30 cellular contexts compared by ENCODE assay signal in the genomic region with DNA sequence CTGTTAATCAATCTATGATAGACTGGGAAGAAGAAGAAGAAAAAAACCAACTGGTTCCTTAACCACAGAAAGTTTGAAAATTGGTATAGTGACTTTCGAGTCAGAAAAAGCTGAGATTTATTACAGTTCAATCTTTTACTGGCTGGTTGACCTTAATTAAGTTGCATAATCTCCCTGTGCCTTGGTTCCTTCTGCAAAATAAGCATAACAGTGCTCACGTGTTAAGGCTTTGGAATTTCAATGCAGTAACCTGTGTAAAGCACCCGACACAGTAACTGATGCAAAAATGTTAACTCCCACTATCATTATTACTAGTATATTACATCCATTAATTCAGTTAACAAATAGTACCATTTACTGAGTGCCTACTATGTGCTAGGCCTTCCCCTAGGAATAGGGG. TPM values are rescaled to one million over a fixed set of nuclear protein-coding genes. Genes with fewer than 3 reads are reported as not detected.
"Had no signal": no experiment of that assay in that cellular context is flagged by ENCODE, and none has a peak within 500 bp of the region (broad histone marks: within the 10 kb centered on the region; RNA-seq: fewer than 3 reads in every experiment).

No MANE protein-coding gene starts in this region.

- H3K27ac ChIP-seq: left ventricle myocardium inferior, neural progenitor cell, neutrophil, parathyroid adenoma, psoas muscle, skin epidermis, stomach, testis, transverse colon, upper lobe of left lung, vagina had no signal

- H3K27me3 ChIP-seq: neural progenitor cell, neutrophil, testis, thyroid gland, transverse colon, upper lobe of left lung, vagina had no signal

- H3K4me2 ChIP-seq: neural progenitor cell had no signal

- H3K9me3 Mint-ChIP-seq: immature natural killer cell; mesothelial cell of epicardium; naive B cell; natural killer cell; nephron progenitor cell; stimulated activated naive B cell treated with anti-CD40 and anti-IgM and Interleukin-4, amounts not matched to agents 10 μg/mL and 1 μg/mL and 100 μg/mL, for 72 hours had no signal

- H3K4me1 ChIP-seq: parathyroid adenoma, psoas muscle, testis, upper lobe of left lung, vagina had no signal

- H3K36me3 Mint-ChIP-seq: immature natural killer cell; mesothelial cell of epicardium; naive B cell; natural killer cell; neural progenitor cell; stimulated activated naive B cell treated with anti-CD40 and anti-IgM and Interleukin-4, amounts not matched to agents 10 μg/mL and 1 μg/mL and 100 μg/mL, for 72 hours had no signal

- H3K4me1 Mint-ChIP-seq: immature natural killer cell; mesothelial cell of epicardium; naive B cell; nephron progenitor cell; stimulated activated naive B cell treated with anti-CD40 and anti-IgM and Interleukin-4, amounts not matched to agents 10 μg/mL and 1 μg/mL and 100 μg/mL, for 72 hours had no signal

- H3K4me3 Mint-ChIP-seq: immature natural killer cell; mesothelial cell of epicardium; naive B cell; natural killer cell; nephron progenitor cell; neural progenitor cell; stimulated activated naive B cell treated with anti-CD40 and anti-IgM and Interleukin-4, amounts not matched to agents 10 μg/mL and 1 μg/mL and 100 μg/mL, for 72 hours had no signal

- H3K36me3 ChIP-seq: left ventricle myocardium inferior, neural progenitor cell, neutrophil, stomach, thyroid gland, transverse colon, upper lobe of left lung, vagina had no signal

- ATAC-seq: natural killer cell; psoas muscle; right cardiac atrium; sciatic nerve; stimulated activated naive B cell treated with anti-CD40 and anti-IgM and Interleukin-4, amounts not matched to agents 10 μg/mL and 1 μg/mL and 100 μg/mL, for 72 hours; stimulated activated naive CD8-positive, alpha-beta T cell treated with anti-CD3 and anti-CD28 coated beads, Interleukin-15, Interleukin-2, amounts not matched to agents 100 U/mL and 50 U/mL, for 24 hours had no signal

- H2AFZ ChIP-seq: neural progenitor cell, parathyroid adenoma had no signal

- DNase-seq: hippocampal formation; immature natural killer cell; kidney; left ventricle myocardium inferior; mesendoderm; naive B cell; natural killer cell; nephron progenitor cell; occipital lobe; psoas muscle; right cardiac atrium; stimulated activated CD4-positive, alpha-beta T cell treated with anti-CD3 and anti-CD28 coated beads, Interleukin-12 subunit alpha, Interleukin-12 subunit beta, amount 100 ng/mL, for 4 hours; stimulated activated CD4-positive, alpha-beta T cell treated with anti-CD3 and anti-CD28 coated beads, Interleukin-15, amount 100 ng/mL, for 24 hours; stimulated activated CD4-positive, alpha-beta T cell treated with anti-CD3 and anti-CD28 coated beads, Interleukin-2, amount 100 ng/mL, for 24 hours; stimulated activated CD4-positive, alpha-beta T cell treated with anti-CD3 and anti-CD28 coated beads, Interleukin-4, amount 100 ng/mL, for 1 hour; stimulated activated naive B cell treated with anti-CD40 and anti-IgM and Interleukin-4, amounts not matched to agents 10 μg/mL and 1 μg/mL and 100 μg/mL, for 72 hours; stimulated activated naive CD8-positive, alpha-beta T cell treated with anti-CD3 and anti-CD28 coated beads, Interleukin-15, Interleukin-2, amounts not matched to agents 100 U/mL and 50 U/mL, for 24 hours; stomach; testis; thyroid gland; transverse colon; upper lobe of left lung had no signal

- H3K79me2 ChIP-seq: parathyroid adenoma had no signal

- H3K9me3 ChIP-seq: left ventricle myocardium inferior, neutrophil, psoas muscle, stomach, testis, thyroid gland, transverse colon, upper lobe of left lung, vagina had no signal

- H3K4me3 ChIP-seq: left ventricle myocardium inferior, lung, neural progenitor cell, psoas muscle, skin epidermis, stomach, testis, thyroid gland, transverse colon, upper lobe of left lung, vagina had no signal

- H3K27ac Mint-ChIP-seq: immature natural killer cell; mesothelial cell of epicardium; naive B cell; natural killer cell; nephron progenitor cell; neural progenitor cell; stimulated activated naive B cell treated with anti-CD40 and anti-IgM and Interleukin-4, amounts not matched to agents 10 μg/mL and 1 μg/mL and 100 μg/mL, for 72 hours had no signal

RNA-seq across cellular contexts. Expression of a gene that starts 22.6 kb away (rescaled TPM):
- total RNA-seq: thyroid gland had no signal
